In the genomic region with DNA sequence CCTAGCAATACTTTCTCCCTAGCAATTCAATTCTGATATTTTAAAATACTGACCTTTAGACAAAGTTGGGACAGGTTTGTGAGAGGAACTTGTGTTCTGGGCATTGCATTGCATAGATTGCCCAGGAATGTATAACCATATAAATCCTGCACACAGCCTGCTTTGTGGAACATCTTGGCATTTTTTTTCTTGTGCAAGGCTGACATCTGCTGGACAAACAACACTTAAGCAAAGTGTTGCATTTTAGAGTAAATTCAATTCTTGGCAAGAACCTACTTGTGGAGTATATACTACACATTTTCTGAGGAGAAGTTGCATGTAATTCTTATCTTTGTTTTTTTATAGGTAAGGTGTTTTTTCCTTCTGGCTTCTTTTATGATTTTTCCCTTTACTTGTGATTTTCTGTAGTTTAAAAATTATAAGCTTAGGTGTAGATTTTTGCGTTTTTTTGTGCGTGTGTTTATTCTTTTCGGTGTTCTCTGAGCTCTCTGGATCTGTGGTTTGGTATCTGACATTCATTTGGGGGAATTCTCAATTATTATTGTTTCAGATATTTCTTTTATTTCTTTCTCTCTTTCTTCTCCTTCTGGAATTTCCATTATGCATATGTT, we compare ENCODE assay signal across 9 cellular contexts. TPM values are rescaled to one million over a fixed set of nuclear protein-coding genes. Genes with fewer than 3 reads are reported as not detected.
DNase-seq lines count a peak whose midpoint lies in the region; ATAC-seq and TF ChIP-seq lines count a peak whose summit lies in the region.
"Had no signal": no experiment of that assay in that cellular context is flagged by ENCODE, and none has a peak within 500 bp of the region (broad histone marks: within the 10 kb centered on the region; RNA-seq: fewer than 3 reads in every experiment).

No MANE protein-coding gene starts in this region.

- POLR2A ChIA-PET in activated CD8-positive, alpha-beta T cell treated with anti-CD3 and anti-CD28 coated beads, Interleukin-2, amount 10 ng/mL, durations not matched to agents 7 days and 5 days (lab: Charles Lee), result no interaction called here

- no peak overlapping the region for H3K27ac Mint-ChIP-seq in activated CD8-positive, alpha-beta T cell treated with anti-CD3 and anti-CD28 coated beads, Interleukin-2, amount 10 ng/mL, durations not matched to agents 7 days and 5 days
- no peak overlapping the region for H3K27ac Mint-ChIP-seq in nephron
- H3K27ac Mint-ChIP-seq: dendritic cell treated with granulocyte-macrophage colony-stimulating factor and Interleukin-4, amounts not matched to agents 40 ng/mL and 50 ng/mL, for 4 days had no signal

- H3K36me3 Mint-ChIP-seq in activated CD8-positive, alpha-beta T cell treated with anti-CD3 and anti-CD28 coated beads, Interleukin-2, amount 10 ng/mL, durations not matched to agents 7 days and 5 days (ENCODE audit: low read depth), result peaks cover 90% of the 10 kb centered on the region
- H3K36me3 Mint-ChIP-seq in nephron (ENCODE audit: low read depth), result no peaks in the 10 kb centered on the region

- H3K9me3 Mint-ChIP-seq in activated CD8-positive, alpha-beta T cell treated with anti-CD3 and anti-CD28 coated beads, Interleukin-2, amount 10 ng/mL, durations not matched to agents 7 days and 5 days (ENCODE audit: insufficient read depth), result peaks cover 1% of the 10 kb centered on the region
- no peaks in the 10 kb centered on the region for H3K9me3 Mint-ChIP-seq in nephron
- H3K9me3 Mint-ChIP-seq: dendritic cell treated with granulocyte-macrophage colony-stimulating factor and Interleukin-4, amounts not matched to agents 40 ng/mL and 50 ng/mL, for 4 days had no signal

- no peak overlapping the region for H3K4me3 Mint-ChIP-seq in activated CD8-positive, alpha-beta T cell treated with anti-CD3 and anti-CD28 coated beads, Interleukin-2, amount 10 ng/mL, durations not matched to agents 7 days and 5 days
- no peak overlapping the region for H3K4me3 Mint-ChIP-seq in nephron
- H3K4me3 Mint-ChIP-seq: dendritic cell treated with granulocyte-macrophage colony-stimulating factor and Interleukin-4, amounts not matched to agents 40 ng/mL and 50 ng/mL, for 4 days had no signal

- H3K4me1 Mint-ChIP-seq in activated CD8-positive, alpha-beta T cell treated with anti-CD3 and anti-CD28 coated beads, Interleukin-2, amount 10 ng/mL, durations not matched to agents 7 days and 5 days (ENCODE audit: low read depth), result peaks cover 67% of the 10 kb centered on the region
- H3K4me1 Mint-ChIP-seq in nephron, result no peaks in the 10 kb centered on the region

- TF ChIP-seq CTCF in nephron (IDR thresholded peaks at IDR 0.05; ENCODE audit: unreplicated experiment in 3 of 3), result peak; percentile 72 to 87 (median 77)

- H3K27me3 Mint-ChIP-seq in activated CD8-positive, alpha-beta T cell treated with anti-CD3 and anti-CD28 coated beads, Interleukin-2, amount 10 ng/mL, durations not matched to agents 7 days and 5 days (ENCODE audit: low read depth), result no peaks in the 10 kb centered on the region
- H3K27me3 Mint-ChIP-seq in nephron (ENCODE audit: low read depth), result peaks cover 4% of the 10 kb centered on the region
- H3K27me3 Mint-ChIP-seq: dendritic cell treated with granulocyte-macrophage colony-stimulating factor and Interleukin-4, amounts not matched to agents 40 ng/mL and 50 ng/mL, for 4 days had no signal

- DNase-seq in ELF-1 (ENCODE audit: low read depth, low spot score) (peak; percentile 40), NCI-H526 treated with DMSO at 0.1 percent for 48 hours (lab: John Stamatoyannopoulos, UW) (peak; percentile 30), fibroblast of gingiva (ENCODE audit: low read depth) (peak; percentile 53), NK-92 (lab: John Stamatoyannopoulos, UW; ENCODE audit: unreplicated experiment) (no peak)
- DNase-seq in activated CD8-positive, alpha-beta T cell treated with anti-CD3 and anti-CD28 coated beads, Interleukin-2, amount 10 ng/mL, durations not matched to agents 7 days and 5 days, result peak; percentile 65

- CTCF ChIA-PET in activated CD8-positive, alpha-beta T cell treated with anti-CD3 and anti-CD28 coated beads, Interleukin-2, amount 10 ng/mL, durations not matched to agents 7 days and 5 days (lab: Charles Lee), result interaction anchor here (0.6 to 9.2 kb wide), 35 partner anchors 12 to 266 kb away, joined by 3 to 107 read pairs (median 6); a partner anchor contains a TSS

- peak; percentile 49 for ATAC-seq in HG02973 (IDR thresholded peaks at IDR 0.05; ENCODE audit: unreplicated experiment)
- ATAC-seq in activated CD8-positive, alpha-beta T cell treated with anti-CD3 and anti-CD28 coated beads, Interleukin-2, amount 10 ng/mL, durations not matched to agents 7 days and 5 days, result peak; percentile 43
- no peak for ATAC-seq in GM21619 (IDR thresholded peaks at IDR 0.05; ENCODE audit: unreplicated experiment)

RNA-seq across cellular contexts. Expression of a gene that starts 26.4 kb away (rescaled TPM):
- total RNA-seq in activated CD8-positive, alpha-beta T cell treated with anti-CD3 and anti-CD28 coated beads, Interleukin-2, amount 10 ng/mL, durations not matched to agents 7 days and 5 days, result 10 to 100 TPM; 81.0 to 84.6 TPM
